17 cellular contexts compared by ENCODE assay signal in genomic region chr14:100287998-100288295, GRCh38. TPM values are rescaled to one million over a fixed set of nuclear protein-coding genes. Genes with fewer than 3 reads are reported as not detected.
"Had no signal": no experiment of that assay in that cellular context is flagged by ENCODE, and none has a peak within 500 bp of the region (broad histone marks: within the 10 kb centered on the region; RNA-seq: fewer than 3 reads in every experiment).

No MANE protein-coding gene starts in this region.

RNA-seq across cellular contexts. Expression of gene SLC25A47, which starts 35.2 kb away (rescaled TPM):
- total RNA-seq: activated CD4-positive, alpha-beta memory T cell treated with anti-CD3 and anti-CD28 coated beads for 36 hours; activated CD4-positive, alpha-beta T cell treated with anti-CD3 and anti-CD28 coated beads for 36 hours; activated CD4-positive, alpha-beta T cell treated with anti-CD3 and anti-CD28 coated beads, Interleukin-2, amount 10 ng/mL, durations not matched to agents 24 days and 14 days; activated CD8-positive, alpha-beta memory T cell treated with anti-CD3 and anti-CD28 coated beads for 36 hours; activated CD8-positive, alpha-beta memory T cell treated with anti-CD3 and anti-CD28 coated beads, Interleukin-2, amount 10 ng/mL, durations not matched to agents 7 days and 5 days; activated CD8-positive, alpha-beta T cell treated with anti-CD3 and anti-CD28 coated beads, Interleukin-2, amount 10 ng/mL, durations not matched to agents 7 days and 5 days; activated naive CD4-positive, alpha-beta T cell treated with anti-CD3 and anti-CD28 coated beads for 36 hours; activated naive CD8-positive, alpha-beta T cell treated with anti-CD3 and anti-CD28 coated beads for 36 hours; activated T-cell treated with anti-CD3 and anti-CD28 coated beads, Interleukin-2, amount 50 U/mL, for 4 hours; activated T-helper 17 cell treated with anti-CD3 and anti-CD28 coated beads, Interleukin-2, amount 50 U/mL, for 72 hours; aorta; body of pancreas; chondrocyte; dermis blood vessel endothelial cell; esophagus muscularis mucosa; foreskin keratinocyte; T-helper 17 cell had no signal
- polyA plus RNA-seq: aorta, foreskin keratinocyte had no signal
